In genomic region chr1:116449578-116449977, GRCh38 we compare ENCODE assay signal across 32 cellular contexts.
"Had no signal": no experiment of that assay in that cellular context is flagged by ENCODE, and none has a peak within 500 bp of the region (broad histone marks: within the 10 kb centered on the region; RNA-seq: fewer than 3 reads in every experiment).

No MANE protein-coding gene starts in this region.

- H3K27me3 ChIP-seq: adrenal gland, body of pancreas had no signal

- H3K27ac Mint-ChIP-seq: activated B cell treated with CpG ODN at 0.5 μM for 24 hours; activated CD8-positive, alpha-beta T cell treated with anti-CD3 and anti-CD28 coated beads for 36 hours; activated naive CD4-positive, alpha-beta T cell treated with anti-CD3 and anti-CD28 coated beads for 36 hours; activated naive CD4-positive, alpha-beta T cell treated with anti-CD3 and anti-CD28 coated beads, Interleukin-2, amount 50 U/mL, for 24 hours; activated naive CD8-positive, alpha-beta T cell treated with anti-CD3 and anti-CD28 coated beads for 36 hours; activated naive CD8-positive, alpha-beta T cell treated with anti-CD3 and anti-CD28 coated beads, Interleukin-2, amount 50 U/mL, for 24 hours; activated T-helper 1 cell treated with anti-CD3 and anti-CD28 coated beads, Interleukin-12 subunit alpha, Interleukin-12 subunit beta, Interleukin-2, Interleukin-4 antibody, amounts not matched to agents 30 ng/mL and 10 ng/mL and 1 ng/mL, durations not matched to agents 14 hours and 24 hours and 36 hours; activated T-helper 2 cell treated with anti-CD3 and anti-CD28 coated beads, Interferon-gamma antibody, Interleukin-2, Interleukin-4, amounts not matched to agents 10 μg/mL and 5 μg/mL and 100 μg/mL, durations not matched to agents 14 hours and 24 hours and 36 hours; effector memory CD8-positive, alpha-beta T cell; T-helper 17 cell; T-helper 2 cell treated with Interferon-gamma antibody and Interleukin-4, amounts not matched to agents 5 μg/mL and 100 μg/mL, for 36 hours had no signal

- H3K27me3 Mint-ChIP-seq: activated CD8-positive, alpha-beta T cell treated with anti-CD3 and anti-CD28 coated beads for 36 hours; activated naive CD8-positive, alpha-beta T cell treated with anti-CD3 and anti-CD28 coated beads for 36 hours had no signal

- H3K9me3 Mint-ChIP-seq: activated B cell treated with CpG ODN at 0.5 μM for 24 hours; activated CD8-positive, alpha-beta T cell treated with anti-CD3 and anti-CD28 coated beads for 36 hours; activated naive CD4-positive, alpha-beta T cell treated with anti-CD3 and anti-CD28 coated beads for 36 hours; activated naive CD4-positive, alpha-beta T cell treated with anti-CD3 and anti-CD28 coated beads, Interleukin-2, amount 50 U/mL, for 24 hours; activated naive CD8-positive, alpha-beta T cell treated with anti-CD3 and anti-CD28 coated beads for 36 hours; activated naive CD8-positive, alpha-beta T cell treated with anti-CD3 and anti-CD28 coated beads, Interleukin-2, amount 50 U/mL, for 24 hours; activated T-helper 1 cell treated with anti-CD3 and anti-CD28 coated beads, Interleukin-12 subunit alpha, Interleukin-12 subunit beta, Interleukin-2, Interleukin-4 antibody, amounts not matched to agents 30 ng/mL and 10 ng/mL and 1 ng/mL, durations not matched to agents 14 hours and 24 hours and 36 hours; activated T-helper 2 cell treated with anti-CD3 and anti-CD28 coated beads, Interferon-gamma antibody, Interleukin-2, Interleukin-4, amounts not matched to agents 10 μg/mL and 5 μg/mL and 100 μg/mL, durations not matched to agents 14 hours and 24 hours and 36 hours; effector memory CD8-positive, alpha-beta T cell; T-helper 2 cell treated with Interferon-gamma antibody and Interleukin-4, amounts not matched to agents 5 μg/mL and 100 μg/mL, for 36 hours had no signal

- H3K36me3 Mint-ChIP-seq: activated naive CD4-positive, alpha-beta T cell treated with anti-CD3 and anti-CD28 coated beads, Interleukin-2, amount 50 U/mL, for 24 hours; activated naive CD8-positive, alpha-beta T cell treated with anti-CD3 and anti-CD28 coated beads for 36 hours had no signal

- H3K4me1 Mint-ChIP-seq: activated B cell treated with CpG ODN at 0.5 μM for 24 hours; activated naive CD4-positive, alpha-beta T cell treated with anti-CD3 and anti-CD28 coated beads, Interleukin-2, amount 50 U/mL, for 24 hours; activated naive CD8-positive, alpha-beta T cell treated with anti-CD3 and anti-CD28 coated beads for 36 hours; activated naive CD8-positive, alpha-beta T cell treated with anti-CD3 and anti-CD28 coated beads, Interleukin-2, amount 50 U/mL, for 24 hours; T-helper 17 cell had no signal

- DNase-seq: activated B cell treated with CpG ODN at 0.5 μM for 24 hours; activated CD4-positive, alpha-beta T cell treated with anti-CD3 and anti-CD28 coated beads for 48 hours; activated CD4-positive, alpha-beta T cell treated with anti-CD3 and anti-CD28 coated beads, Interleukin-2, amount 50 U/mL, for 1 hour; activated CD4-positive, alpha-beta T cell treated with anti-CD3 and anti-CD28 coated beads, Interleukin-2, amount 50 U/mL, for 48 hours; activated CD8-positive, alpha-beta memory T cell treated with anti-CD3 and anti-CD28 coated beads for 24 hours; activated CD8-positive, alpha-beta T cell treated with anti-CD3 and anti-CD28 coated beads for 36 hours; activated effector memory CD4-positive, alpha-beta T cell treated with anti-CD3 and anti-CD28 coated beads, Interleukin-2, amount 50 U/mL, for 16 hours; activated naive CD4-positive, alpha-beta T cell treated with anti-CD3 and anti-CD28 coated beads for 36 hours; activated naive CD8-positive, alpha-beta T cell treated with anti-CD3 and anti-CD28 coated beads for 36 hours; activated naive CD8-positive, alpha-beta T cell treated with anti-CD3 and anti-CD28 coated beads, Interleukin-2, amount 50 U/mL, for 24 hours; activated T-cell treated with anti-CD3 and anti-CD28 coated beads, Interleukin-2, amount 50 U/mL, for 1 hour; activated T-cell treated with anti-CD3 and anti-CD28 coated beads, Interleukin-2, amount 50 U/mL, for 48 hours; adrenal gland; amygdala; aorta; body of pancreas; cortex of kidney; dermis blood vessel endothelial cell; effector CD4-positive, alpha-beta T cell; effector memory CD8-positive, alpha-beta T cell; erythroblast; esophagus squamous epithelium; foreskin melanocyte; T-helper 1 cell; T-helper 17 cell; WERI-Rb-1 had no signal

- H3K4me3 ChIP-seq: adrenal gland, body of pancreas, esophagus squamous epithelium, gastroesophageal sphincter had no signal

- H3K9me3 ChIP-seq: adrenal gland, body of pancreas, esophagus squamous epithelium, gastroesophageal sphincter had no signal

- H3K4me1 ChIP-seq: adrenal gland, body of pancreas, esophagus squamous epithelium, gastroesophageal sphincter had no signal

- ATAC-seq: activated CD4-positive, CD25-positive, alpha-beta regulatory T cell treated with anti-CD3 and anti-CD28 coated beads, Interleukin-2, amount 50 U/mL, for 24 hours; activated CD8-positive, alpha-beta T cell treated with anti-CD3 and anti-CD28 coated beads for 36 hours; activated naive CD8-positive, alpha-beta T cell treated with anti-CD3 and anti-CD28 coated beads, Interleukin-2, amount 50 U/mL, for 24 hours; body of pancreas; effector memory CD8-positive, alpha-beta T cell; gastroesophageal sphincter; T-helper 17 cell had no signal

- H3K27ac ChIP-seq: adrenal gland, body of pancreas, esophagus squamous epithelium, gastroesophageal sphincter, WERI-Rb-1 had no signal

- H3K36me3 ChIP-seq: adrenal gland, esophagus squamous epithelium, gastroesophageal sphincter, WERI-Rb-1 had no signal

- H3K4me3 Mint-ChIP-seq: activated B cell treated with CpG ODN at 0.5 μM for 24 hours; activated CD8-positive, alpha-beta T cell treated with anti-CD3 and anti-CD28 coated beads for 36 hours; activated naive CD4-positive, alpha-beta T cell treated with anti-CD3 and anti-CD28 coated beads for 36 hours; activated naive CD4-positive, alpha-beta T cell treated with anti-CD3 and anti-CD28 coated beads, Interleukin-2, amount 50 U/mL, for 24 hours; activated naive CD8-positive, alpha-beta T cell treated with anti-CD3 and anti-CD28 coated beads for 36 hours; activated naive CD8-positive, alpha-beta T cell treated with anti-CD3 and anti-CD28 coated beads, Interleukin-2, amount 50 U/mL, for 24 hours; activated T-helper 1 cell treated with anti-CD3 and anti-CD28 coated beads, Interleukin-12 subunit alpha, Interleukin-12 subunit beta, Interleukin-2, Interleukin-4 antibody, amounts not matched to agents 30 ng/mL and 10 ng/mL and 1 ng/mL, durations not matched to agents 14 hours and 24 hours and 36 hours; effector memory CD8-positive, alpha-beta T cell; T-helper 17 cell; T-helper 2 cell treated with Interferon-gamma antibody and Interleukin-4, amounts not matched to agents 5 μg/mL and 100 μg/mL, for 36 hours had no signal
